36 cellular contexts compared by ENCODE assay signal in genomic region chr1:68158837-68159236, GRCh38.
"Had no signal": no experiment of that assay in that cellular context is flagged by ENCODE, and none has a peak within 500 bp of the region (broad histone marks: within the 10 kb centered on the region; RNA-seq: fewer than 3 reads in every experiment).

No MANE protein-coding gene starts in this region.

- H3K27ac ChIP-seq: adrenal gland, body of pancreas, brain microvascular endothelial cell, breast epithelium, VCaP had no signal

- H3K36me3 Mint-ChIP-seq: activated CD4-positive, alpha-beta memory T cell treated with anti-CD3 and anti-CD28 coated beads for 36 hours; activated naive CD4-positive, alpha-beta T cell treated with anti-CD3 and anti-CD28 coated beads, Interleukin-2, amount 50 U/mL, for 72 hours; activated naive CD8-positive, alpha-beta T cell treated with anti-CD3 and anti-CD28 coated beads for 36 hours had no signal

- H3K4me1 ChIP-seq: adrenal gland, body of pancreas, breast epithelium had no signal

- H3K4me3 Mint-ChIP-seq: activated B cell treated with CpG ODN at 0.5 μM for 24 hours; activated CD4-positive, alpha-beta memory T cell treated with anti-CD3 and anti-CD28 coated beads for 36 hours; activated CD4-positive, alpha-beta T cell treated with anti-CD3 and anti-CD28 coated beads, Interleukin-2, amount 10 ng/mL, durations not matched to agents 24 days and 14 days; activated CD8-positive, alpha-beta T cell treated with anti-CD3 and anti-CD28 coated beads for 36 hours; activated naive CD4-positive, alpha-beta T cell treated with anti-CD3 and anti-CD28 coated beads for 36 hours; activated naive CD8-positive, alpha-beta T cell treated with anti-CD3 and anti-CD28 coated beads for 36 hours; activated T-cell treated with anti-CD3 and anti-CD28 coated beads, Interleukin-2, amount 50 U/mL, for 4 hours; activated T-cell treated with anti-CD3 and anti-CD28 coated beads, Interleukin-2, amount 50 U/mL, for 72 hours; activated T-helper 1 cell treated with anti-CD3 and anti-CD28 coated beads, Interleukin-12 subunit alpha, Interleukin-12 subunit beta, Interleukin-2, Interleukin-4 antibody, amounts not matched to agents 30 ng/mL and 10 ng/mL and 1 ng/mL, durations not matched to agents 14 hours and 24 hours and 36 hours; activated T-helper 17 cell treated with anti-CD3 and anti-CD28 coated beads, Interleukin-2, amount 50 U/mL, for 72 hours; T-helper 1 cell treated with Interleukin-12 subunit alpha and Interleukin-12 subunit beta and Interleukin-4 antibody, amounts not matched to agents 30 μg/mL and 1 μg/mL, for 36 hours; T-helper 2 cell treated with Interferon-gamma antibody and Interleukin-4, amounts not matched to agents 5 μg/mL and 100 μg/mL, for 36 hours had no signal

- H3K27me3 ChIP-seq: adrenal gland, body of pancreas, brain microvascular endothelial cell, breast epithelium had no signal

- H3K36me3 ChIP-seq: breast epithelium had no signal

- DNase-seq: activated B cell treated with CpG ODN at 0.5 μM for 24 hours; activated CD4-positive, alpha-beta memory T cell treated with anti-CD3 and anti-CD28 coated beads for 36 hours; activated CD4-positive, alpha-beta T cell treated with anti-CD3 and anti-CD28 coated beads for 4 hours; activated CD4-positive, alpha-beta T cell treated with anti-CD3 and anti-CD28 coated beads, Interleukin-2, amount 10 ng/mL, durations not matched to agents 24 days and 14 days; activated CD4-positive, alpha-beta T cell treated with anti-CD3 and anti-CD28 coated beads, Interleukin-2, amount 50 U/mL, for 1 hour; activated CD4-positive, alpha-beta T cell treated with anti-CD3 and anti-CD28 coated beads, Interleukin-2, amount 50 U/mL, for 4 hours; activated CD4-positive, CD25-positive, alpha-beta regulatory T cell treated with anti-CD3 and anti-CD28 coated beads, Interleukin-2, amount 50 U/mL, for 72 hours; activated CD8-positive, alpha-beta memory T cell treated with anti-CD3 and anti-CD28 coated beads, Interleukin-2, amount 50 U/mL, for 4 hours; activated CD8-positive, alpha-beta T cell treated with anti-CD3 and anti-CD28 coated beads for 36 hours; activated effector memory CD4-positive, alpha-beta T cell treated with anti-CD3 and anti-CD28 coated beads, Interleukin-2, amount 50 U/mL, for 16 hours; activated gamma-delta T cell treated with Interleukin-2 at 50 U/mL for 16 hours; activated naive CD4-positive, alpha-beta T cell; activated naive CD4-positive, alpha-beta T cell treated with anti-CD3 and anti-CD28 coated beads for 36 hours; activated naive CD4-positive, alpha-beta T cell treated with anti-CD3 and anti-CD28 coated beads, Interleukin-2, amount 50 U/mL, for 16 hours; activated naive CD8-positive, alpha-beta T cell treated with anti-CD3 and anti-CD28 coated beads for 36 hours; activated T-cell treated with anti-CD3 and anti-CD28 coated beads for 4 hours; activated T-cell treated with anti-CD3 and anti-CD28 coated beads, Interleukin-2, amount 50 U/mL, for 1 hour; activated T-cell treated with anti-CD3 and anti-CD28 coated beads, Interleukin-2, amount 50 U/mL, for 4 hours; activated T-cell treated with anti-CD3 and anti-CD28 coated beads, Interleukin-2, amount 50 U/mL, for 72 hours; adrenal gland; amniotic stem cell; aorta; body of pancreas; brain microvascular endothelial cell; central memory CD4-positive, alpha-beta T cell; SW 1271; T-helper 1 cell; T-helper 2 cell; T-helper 9 cell had no signal

- H3K27me3 Mint-ChIP-seq: activated B cell treated with CpG ODN at 0.5 μM for 24 hours; activated CD4-positive, alpha-beta memory T cell treated with anti-CD3 and anti-CD28 coated beads for 36 hours had no signal

- H3K9me3 Mint-ChIP-seq: activated CD4-positive, alpha-beta memory T cell treated with anti-CD3 and anti-CD28 coated beads for 36 hours; activated CD4-positive, alpha-beta T cell treated with anti-CD3 and anti-CD28 coated beads, Interleukin-2, amount 10 ng/mL, durations not matched to agents 24 days and 14 days; activated CD8-positive, alpha-beta T cell treated with anti-CD3 and anti-CD28 coated beads for 36 hours; activated naive CD4-positive, alpha-beta T cell treated with anti-CD3 and anti-CD28 coated beads for 36 hours; activated naive CD4-positive, alpha-beta T cell treated with anti-CD3 and anti-CD28 coated beads, Interleukin-2, amount 50 U/mL, for 72 hours; activated naive CD8-positive, alpha-beta T cell treated with anti-CD3 and anti-CD28 coated beads for 36 hours; activated T-cell treated with anti-CD3 and anti-CD28 coated beads, Interleukin-2, amount 50 U/mL, for 72 hours; activated T-helper 1 cell treated with anti-CD3 and anti-CD28 coated beads, Interleukin-12 subunit alpha, Interleukin-12 subunit beta, Interleukin-2, Interleukin-4 antibody, amounts not matched to agents 30 ng/mL and 10 ng/mL and 1 ng/mL, durations not matched to agents 14 hours and 24 hours and 36 hours; T-helper 1 cell treated with Interleukin-12 subunit alpha and Interleukin-12 subunit beta and Interleukin-4 antibody, amounts not matched to agents 30 μg/mL and 1 μg/mL, for 36 hours; T-helper 2 cell treated with Interferon-gamma antibody and Interleukin-4, amounts not matched to agents 5 μg/mL and 100 μg/mL, for 36 hours had no signal

- H3K9me3 ChIP-seq: adrenal gland, body of pancreas, breast epithelium had no signal

- ATAC-seq: activated CD8-positive, alpha-beta T cell treated with anti-CD3 and anti-CD28 coated beads for 36 hours; activated naive CD4-positive, alpha-beta T cell treated with anti-CD3 and anti-CD28 coated beads, Interleukin-2, amount 50 U/mL, for 72 hours; activated T-cell treated with anti-CD3 and anti-CD28 coated beads, Interleukin-2, amount 50 U/mL, for 4 hours; activated T-cell treated with anti-CD3 and anti-CD28 coated beads, Interleukin-2, amount 50 U/mL, for 72 hours; activated T-helper 17 cell treated with anti-CD3 and anti-CD28 coated beads, Interleukin-2, amount 50 U/mL, for 72 hours; body of pancreas had no signal

- H3K4me1 Mint-ChIP-seq: activated CD4-positive, alpha-beta T cell treated with anti-CD3 and anti-CD28 coated beads, Interleukin-2, amount 10 ng/mL, durations not matched to agents 24 days and 14 days; activated naive CD8-positive, alpha-beta T cell treated with anti-CD3 and anti-CD28 coated beads for 36 hours; activated T-helper 17 cell treated with anti-CD3 and anti-CD28 coated beads, Interleukin-2, amount 50 U/mL, for 72 hours had no signal

- H3K27ac Mint-ChIP-seq: activated B cell treated with CpG ODN at 0.5 μM for 24 hours; activated CD4-positive, alpha-beta memory T cell treated with anti-CD3 and anti-CD28 coated beads for 36 hours; activated CD4-positive, alpha-beta T cell treated with anti-CD3 and anti-CD28 coated beads, Interleukin-2, amount 10 ng/mL, durations not matched to agents 24 days and 14 days; activated CD8-positive, alpha-beta T cell treated with anti-CD3 and anti-CD28 coated beads for 36 hours; activated naive CD4-positive, alpha-beta T cell treated with anti-CD3 and anti-CD28 coated beads for 36 hours; activated naive CD4-positive, alpha-beta T cell treated with anti-CD3 and anti-CD28 coated beads, Interleukin-2, amount 50 U/mL, for 72 hours; activated naive CD8-positive, alpha-beta T cell treated with anti-CD3 and anti-CD28 coated beads for 36 hours; activated T-cell treated with anti-CD3 and anti-CD28 coated beads, Interleukin-2, amount 50 U/mL, for 72 hours; activated T-helper 1 cell treated with anti-CD3 and anti-CD28 coated beads, Interleukin-12 subunit alpha, Interleukin-12 subunit beta, Interleukin-2, Interleukin-4 antibody, amounts not matched to agents 30 ng/mL and 10 ng/mL and 1 ng/mL, durations not matched to agents 14 hours and 24 hours and 36 hours; activated T-helper 17 cell treated with anti-CD3 and anti-CD28 coated beads, Interleukin-2, amount 50 U/mL, for 72 hours; T-helper 1 cell treated with Interleukin-12 subunit alpha and Interleukin-12 subunit beta and Interleukin-4 antibody, amounts not matched to agents 30 μg/mL and 1 μg/mL, for 36 hours; T-helper 2 cell treated with Interferon-gamma antibody and Interleukin-4, amounts not matched to agents 5 μg/mL and 100 μg/mL, for 36 hours had no signal

- H3K4me3 ChIP-seq: adrenal gland, body of pancreas, breast epithelium had no signal
